In the genomic region with DNA sequence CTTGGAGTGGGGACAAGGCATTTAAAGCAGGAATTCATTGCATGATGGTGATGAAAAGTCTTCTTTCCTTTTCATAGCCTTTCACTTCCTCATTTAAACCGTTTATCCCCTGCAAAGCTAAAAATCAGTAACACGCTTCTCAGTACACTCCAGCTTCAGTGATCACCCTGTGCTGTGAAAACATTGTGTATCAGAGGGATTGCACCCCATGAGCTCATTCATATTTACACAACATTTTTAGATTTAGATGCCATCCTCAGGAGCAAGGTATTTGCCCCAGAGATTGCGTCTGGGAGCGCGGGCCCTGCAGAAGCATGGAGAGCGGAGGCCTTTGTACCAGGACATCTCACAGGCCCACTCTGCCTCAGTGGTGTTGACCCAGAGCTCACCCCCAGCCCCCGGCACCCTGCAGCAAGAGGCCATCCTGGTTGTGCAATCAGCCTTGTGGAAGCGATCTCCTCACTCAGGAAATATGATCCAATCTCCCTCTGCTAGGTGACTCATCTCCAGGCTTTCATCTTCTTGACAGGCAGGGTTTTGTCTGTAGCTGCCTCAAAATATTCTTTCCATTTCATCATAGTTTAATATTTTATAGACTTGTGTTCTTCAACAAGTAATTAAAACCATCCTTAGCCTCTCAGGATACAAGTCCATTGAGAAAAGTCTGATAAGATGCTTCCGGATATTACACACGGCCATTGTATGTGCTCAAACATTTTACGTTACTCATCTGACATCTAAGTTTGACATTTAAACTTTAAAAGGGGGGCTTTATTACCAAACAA, we compare ENCODE assay signal across 10 cellular contexts. TPM values are rescaled to one million over a fixed set of nuclear protein-coding genes. Genes with fewer than 3 reads are reported as not detected.
DNase-seq lines count a peak whose midpoint lies in the region; ATAC-seq, FAIRE-seq and TF ChIP-seq lines count a peak whose summit lies in the region.
"Had no signal": no experiment of that assay in that cellular context is flagged by ENCODE, and none has a peak within 500 bp of the region (broad histone marks: within the 10 kb centered on the region; RNA-seq: fewer than 3 reads in every experiment).

No MANE protein-coding gene starts in this region.

- H2BK15ac ChIP-seq in mesendoderm (replicated peaks; ENCODE audit: low read depth) = no peak overlapping the region

- DNase-seq in AG08396 (ENCODE audit: low spot score) (peak; percentile 64), LHCN-M2 (ENCODE audit: low read depth) (peak; percentile 89), K562 (ENCODE audit: extremely low read depth in 1 of 4, low spot score in 3 of 4) (peak in 1 of 4 experiments; percentile 19), mesendoderm (peak; percentile 52), OCI-M2 (lab: John Stamatoyannopoulos, UW; ENCODE audit: unreplicated experiment) (no peak), NCI-H187 treated with DMSO at 0.1 percent for 48 hours (lab: John Stamatoyannopoulos, UW) (no peak)
- DNase-seq in natural killer cell treated with Interleukin-12 subunit alpha and Interleukin-12 subunit beta and Interleukin-15 and Interleukin-18, amount 100 ng/mL, for 72 hours (ENCODE audit: low spot score) = no peak
- DNase-seq: substantia nigra had no signal

- 0 out of 2 replicates have a peak overlapping the region, but pooled peaks have one; percentile 4 for H3K4me2 ChIP-seq in K562 (ENCODE audit: insufficient read depth, low read length)
- H3K4me2 ChIP-seq in mesendoderm (ENCODE audit: low read length) = no peak overlapping the region

- no peaks in the 10 kb centered on the region for H3K9me1 ChIP-seq in K562 (ENCODE audit: control insufficient read depth, insufficient read depth, low read length)

- H3K27ac Mint-ChIP-seq in natural killer cell treated with Interleukin-12 subunit alpha and Interleukin-12 subunit beta and Interleukin-15 and Interleukin-18, amount 100 ng/mL, for 72 hours = no peak overlapping the region

- no peak overlapping the region for H3K4me3 Mint-ChIP-seq in natural killer cell treated with Interleukin-12 subunit alpha and Interleukin-12 subunit beta and Interleukin-15 and Interleukin-18, amount 100 ng/mL, for 72 hours

- no peak overlapping the region for H3K4ac ChIP-seq in mesendoderm (ENCODE audit: low read depth, low read length)

- H3K27ac ChIP-seq in K562 (ENCODE audit: extremely low read depth, low read depth, low read length) = no peak overlapping the region
- no peak overlapping the region for H3K27ac ChIP-seq in mesendoderm (ENCODE audit: low read depth, low read length)
- H3K27ac ChIP-seq: SK-N-MC had no signal

- H3K23ac ChIP-seq in mesendoderm (ENCODE audit: low read length) = no peak overlapping the region

- no peaks in the 10 kb centered on the region for H3K9me3 Mint-ChIP-seq in natural killer cell treated with Interleukin-12 subunit alpha and Interleukin-12 subunit beta and Interleukin-15 and Interleukin-18, amount 100 ng/mL, for 72 hours

- TF ChIP-seq EP300 in K562 (IDR thresholded peaks at IDR 0.05; ENCODE audit: low read length) = no peak

- H3K79me2 ChIP-seq in K562 (ENCODE audit: control insufficient read depth, insufficient read depth, low read length) (no peaks in the 10 kb centered on the region), mesendoderm (ENCODE audit: control insufficient read depth, insufficient read depth, low read length) (no peaks in the 10 kb centered on the region)

- no peak overlapping the region for H3K56ac ChIP-seq in mesendoderm (ENCODE audit: low read length)

- H3K4me1 ChIP-seq in K562 (replicated peaks in 1 of 2; ENCODE audit: control insufficient read depth in 2 of 2, insufficient read depth in 2 of 2, low read length in 2 of 2) (no peaks in the 10 kb centered on the region), mesendoderm (ENCODE audit: control insufficient read depth, low read depth, low read length) (no peaks in the 10 kb centered on the region)

- no peaks in the 10 kb centered on the region for H3K9me3 ChIP-seq in K562 (replicated peaks; ENCODE audit: control insufficient read depth, insufficient read depth, low read depth, low read length)

- no peak for FAIRE-seq in K562 (lab: Jason Lieb, UNC)

- ATAC-seq in K562 = peak; percentile 34; the same call in 1 of the 3 replicates
- no peak for ATAC-seq in natural killer cell treated with Interleukin-12 subunit alpha and Interleukin-12 subunit beta and Interleukin-15 and Interleukin-18, amount 100 ng/mL, for 72 hours
- ATAC-seq in GM21526 (IDR thresholded peaks at IDR 0.05; ENCODE audit: low FRiP score, unreplicated experiment) = no peak

- no peaks in the 10 kb centered on the region for H3K79me1 ChIP-seq in mesendoderm (ENCODE audit: low read length)

- no peak overlapping the region for H4K5ac ChIP-seq in mesendoderm (ENCODE audit: low read length)

- no peaks in the 10 kb centered on the region for H3K4me1 Mint-ChIP-seq in natural killer cell treated with Interleukin-12 subunit alpha and Interleukin-12 subunit beta and Interleukin-15 and Interleukin-18, amount 100 ng/mL, for 72 hours (ENCODE audit: low read depth in 2 of 2)

- BruUV-seq in K562 (replicated peaks; lab: Mats Ljungman, UMichigan) = no TSS peak

- WGBS in K562 (ENCODE audit: insufficient coverage, low coverage, missing lambda C conversion rate) = 3% methylated on average over 11 of the region's 11 CpGs
- WGBS in mesendoderm (ENCODE audit: extremely low coverage, insufficient coverage, low lambda C conversion rate) = no CpG with 5 or more reads among the region's 11 CpGs

- H4K20me1 ChIP-seq in K562 (replicated peaks; ENCODE audit: control insufficient read depth, insufficient read depth, low read length) = no peaks in the 10 kb centered on the region

- in situ Hi-C loops in K562 (cut with MboI) = no loop called here

- H2BK5ac ChIP-seq in mesendoderm (ENCODE audit: low read length) = no peak overlapping the region

- intact Hi-C loops in K562 (cut with micrococcal nuclease) = no loop called here

- H3K27me3 Mint-ChIP-seq in natural killer cell treated with Interleukin-12 subunit alpha and Interleukin-12 subunit beta and Interleukin-15 and Interleukin-18, amount 100 ng/mL, for 72 hours = peaks cover 9 to 10% of the 10 kb centered on the region in 2 donors

- H2AK5ac ChIP-seq in mesendoderm (ENCODE audit: low read length) = no peak overlapping the region

- H3K9ac ChIP-seq in K562 (ENCODE audit: insufficient read depth in 1 of 2, low read depth in 2 of 2, low read length in 2 of 2) = no peak overlapping the region
- H3K9ac ChIP-seq in mesendoderm (ENCODE audit: low read length) = no peak overlapping the region

- no peak overlapping the region for H4K8ac ChIP-seq in mesendoderm (ENCODE audit: low read depth, low read length)

- POLR2A ChIA-PET in K562 (lab: Yijun Ruan, JAX) = no interaction called here

- no peak for TF ChIP-seq RAD21 in K562 (CRISPR knock-in tag; conservative IDR thresholded peaks at IDR 0.05 in 1 of 2, IDR thresholded peaks at IDR 0.05 in 1 of 2)

- H3K18ac ChIP-seq in mesendoderm (ENCODE audit: low read length) = no peak overlapping the region

- CTCF ChIA-PET in K562 (lab: Yijun Ruan, JAX; ENCODE audit: low intra/inter-chr PET ratio) = no interaction called here

- H3K36me3 Mint-ChIP-seq in natural killer cell treated with Interleukin-12 subunit alpha and Interleukin-12 subunit beta and Interleukin-15 and Interleukin-18, amount 100 ng/mL, for 72 hours = no peaks in the 10 kb centered on the region

- TF ChIP-seq POLR2A in K562 (conservative IDR thresholded peaks at IDR 0.05) = no peak

- H3K27me3 ChIP-seq in K562 (ENCODE audit: control insufficient read depth in 2 of 2, insufficient read depth in 2 of 2, low read length in 2 of 2) (peaks cover 16 to 42% of the 10 kb centered on the region in 2 experiments; a peak in 4 of 5 replicates), mesendoderm (ENCODE audit: insufficient read depth, low read length, poor library complexity) (no peaks in the 10 kb centered on the region)

- no peaks in the 10 kb centered on the region for H3K36me3 ChIP-seq in K562 (ENCODE audit: control insufficient read depth, insufficient read depth, low read length)
- no peaks in the 10 kb centered on the region for H3K36me3 ChIP-seq in mesendoderm (ENCODE audit: control insufficient read depth, insufficient read depth, low read length)

- H3K4me3 ChIP-seq in K562 = no peak overlapping the region
- H3K4me3 ChIP-seq in mesendoderm (ENCODE audit: low read length) = no peak overlapping the region
- H3K4me3 ChIP-seq: SK-N-MC had no signal

- no peak overlapping the region for H2BK120ac ChIP-seq in mesendoderm (ENCODE audit: low read depth, low read length)

- no peak for TF ChIP-seq CTCF in K562 (IDR thresholded peaks at IDR 0.05 in 2 of 3, conservative IDR thresholded peaks at IDR 0.05 in 1 of 3; ENCODE audit: insufficient read depth in 2 of 3, low read depth in 1 of 3, low read length in 3 of 3)

- H2AFZ ChIP-seq in K562 (ENCODE audit: low read depth, low read length) = no peak overlapping the region

RNA-seq across cellular contexts. Expression of gene THBS2, which starts 38.9 kb away (rescaled TPM):
- total RNA-seq in LHCN-M2 (2014; rRNA removed) (14.9 and 18.6 TPM in 2 replicates), K562 (2014; rRNA removed) (not detected in 2 replicates), K562 (2014; rRNA removed; fragmentation: Illumina TruSeq; extraction: Trizol) (not detected in 2 replicates), K562 (2015; rRNA removed; fragmentation: Illumina TruSeq; extraction: Trizol) (not detected in 2 replicates), K562 (2021) (0.11 and 0.27 TPM in 2 replicates)
- polyA plus RNA-seq in LHCN-M2 (2012) = 22.6 TPM
- total RNA-seq in K562 (2011; cell fraction: chromatin; rRNA removed; ENCODE audit: low replicate concordance) = not detected in 2 replicates
- total RNA-seq in K562 (2011; cell fraction: nucleolus; rRNA removed) = not detected in 2 replicates
- not detected in 2 replicates for total RNA-seq in K562 (2011; cell fraction: nucleoplasm; rRNA removed)
- polyA plus RNA-seq in K562 (2011; rRNA removed) (not detected in 2 replicates), K562 (2014; fragmentation: Illumina TruSeq; extraction: Trizol) (not detected in 2 replicates), K562 (2014; fragmentation: Nextera tagmentation; extraction: Ambion mirVana) (under 1 TPM; 0.03 TPM), K562 (2014; rRNA removed) (not detected in 2 replicates)
- not detected in 2 replicates for polyA plus RNA-seq in K562 (2011; cell fraction: cytosol; rRNA removed)
- polyA plus RNA-seq in K562 (2011; cell fraction: nucleus; rRNA removed) = not detected in 2 replicates
- 0.09 and 0.19 TPM in 2 replicates for polyA plus RNA-seq in K562 (2012)
- not detected in 2 replicates for polyA minus RNA-seq in K562 (2011; rRNA and poly(A)+ RNA removed)
- not detected in 2 replicates for polyA minus RNA-seq in K562 (2011; cell fraction: cytosol; rRNA and poly(A)+ RNA removed)
- not detected in 2 replicates for polyA minus RNA-seq in K562 (2011; cell fraction: nucleus; rRNA and poly(A)+ RNA removed)
- polyA plus RNA-seq in mesendoderm (2013, experiment 1 of 2) = 9.5 TPM
- 10.1 TPM for polyA plus RNA-seq in mesendoderm (2013, experiment 2 of 2)
- total RNA-seq in natural killer cell treated with Interleukin-12 subunit alpha and Interleukin-12 subunit beta and Interleukin-15 and Interleukin-18, amount 100 ng/mL, for 72 hours = not detected

Comparison
In these comparisons a context has a peak if more than half of its experiments do, and no peak if none do; other contexts are left out.
1. DNase-seq: peak in AG08396 (single experiment), LHCN-M2 (single experiment) and mesendoderm (single experiment); none in natural killer cell treated with Interleukin-12 subunit alpha and Interleukin-12 subunit beta and Interleukin-15 and Interleukin-18, amount 100 ng/mL, for 72 hours (single experiment), OCI-M2 (single experiment) and NCI-H187 treated with DMSO at 0.1 percent for 48 hours (single experiment).
2. RNA of gene THBS2, which starts 38.9 kb away (total RNA-seq): 14.9 to 18.6 TPM in LHCN-M2; 0.11 to 0.27 TPM in K562 and not detected in natural killer cell treated with Interleukin-12 subunit alpha and Interleukin-12 subunit beta and Interleukin-15 and Interleukin-18, amount 100 ng/mL, for 72 hours; every median in the first group is over 10 times any median in the second.